In genomic region chr5:1111727-1112289, GRCh38 we compare ENCODE assay signal across 8 cellular contexts. TPM values are rescaled to one million over a fixed set of nuclear protein-coding genes. Genes with fewer than 3 reads are reported as not detected.
DNase-seq lines count a peak whose midpoint lies in the region; ATAC-seq and TF ChIP-seq lines count a peak whose summit lies in the region.

Gene SLC12A7 (minus strand): TSS chr5:1112063. CDS start chr5:1111991, 72 bp downstream.

- no peaks in the 10 kb centered on the region for H4K20me1 ChIP-seq in fibroblast of lung (ENCODE audit: control insufficient read depth, extremely low read depth, insufficient read depth, low read length)

- no peak for TF ChIP-seq CTCF in GM10248 (IDR thresholded peaks at IDR 0.05; ENCODE audit: control extremely low read depth, extremely low read depth, low read depth, missing control alignments)
- no peak for TF ChIP-seq CTCF in fibroblast of lung (conservative IDR thresholded peaks at IDR 0.05 in 1 of 2, IDR thresholded peaks at IDR 0.05 in 1 of 2; ENCODE audit: low read depth in 1 of 2, low read length in 2 of 2)
- no peak for TF ChIP-seq CTCF in nephron (IDR thresholded peaks at IDR 0.05; ENCODE audit: unreplicated experiment in 3 of 3)

- H2AFZ ChIP-seq in fibroblast of lung (ENCODE audit: low read length), result no peak within 1 kb of the TSS

- H3K27ac ChIP-seq in fibroblast of lung (ENCODE audit: insufficient read depth, low read length) (peak within 1 kb of the TSS; percentile 38), substantia nigra (ENCODE audit: low read depth, low read length, poor library complexity, severe bottlenecking) (peak within 1 kb of the TSS; percentile 77)

- H3K27me3 ChIP-seq in fibroblast of lung (ENCODE audit: control insufficient read depth, insufficient read depth, low read length), result no peaks in the 10 kb centered on the region

- no peaks in the 10 kb centered on the region for H3K9me3 Mint-ChIP-seq in activated T-cell treated with anti-CD3 and anti-CD28 coated beads, Interleukin-2, amount 50 U/mL, for 4 hours
- no peaks in the 10 kb centered on the region for H3K9me3 Mint-ChIP-seq in nephron

- H3K4me1 ChIP-seq in fibroblast of lung (ENCODE audit: control insufficient read depth, extremely low read depth, insufficient read depth, low read length), result no peaks in the 10 kb centered on the region

- ATAC-seq in HG02623 (IDR thresholded peaks at IDR 0.05; ENCODE audit: unreplicated experiment), result peak; percentile 40
- ATAC-seq in activated T-cell treated with anti-CD3 and anti-CD28 coated beads, Interleukin-2, amount 50 U/mL, for 4 hours, result peak; percentile 78 to 80

- H3K36me3 Mint-ChIP-seq in activated T-cell treated with anti-CD3 and anti-CD28 coated beads, Interleukin-2, amount 50 U/mL, for 4 hours (ENCODE audit: insufficient read depth), result no peaks in the 10 kb centered on the region
- no peaks in the 10 kb centered on the region for H3K36me3 Mint-ChIP-seq in nephron (ENCODE audit: low read depth)

- H3K4me3 Mint-ChIP-seq in activated T-cell treated with anti-CD3 and anti-CD28 coated beads, Interleukin-2, amount 50 U/mL, for 4 hours, result peak within 1 kb of the TSS; percentile 80
- peak within 1 kb of the TSS; percentile 87 to 92 (median 89) for H3K4me3 Mint-ChIP-seq in nephron

- POLR2A ChIA-PET in GM10248 (lab: Yijun Ruan, JAX), result no interaction called here

- H3K79me2 ChIP-seq in fibroblast of lung (ENCODE audit: control insufficient read depth, insufficient read depth, low read length), result no peaks in the 10 kb centered on the region

- H3K9ac ChIP-seq in fibroblast of lung (ENCODE audit: insufficient read depth, low read length), result peak within 1 kb of the TSS; percentile 68

- H3K4me3 ChIP-seq in fibroblast of lung (replicated peaks in 1 of 4; ENCODE audit: control extremely low read depth in 1 of 4, insufficient read depth in 1 of 4, low read depth in 3 of 4, low read length in 4 of 4), result peak within 1 kb of the TSS; percentile 53 to 75 (median 63)

- CTCF ChIA-PET in GM10248 (lab: Yijun Ruan, JAX), result no interaction called here

- peak within 1 kb of the TSS in 1 of 3 experiments; percentile 31 for H3K27ac Mint-ChIP-seq in nephron

- H3K4me2 ChIP-seq in fibroblast of lung (ENCODE audit: extremely low read depth, insufficient read depth, low read length), result peak within 1 kb of the TSS; percentile 87

- H3K36me3 ChIP-seq in fibroblast of lung (ENCODE audit: control insufficient read depth, insufficient read depth, low read length), result no peaks in the 10 kb centered on the region

- H3K9me3 ChIP-seq in fibroblast of lung (ENCODE audit: control insufficient read depth, insufficient read depth, low read depth, low read length), result no peaks in the 10 kb centered on the region

- DNase-seq in GM10248 (ENCODE audit: extremely low spot score) (peak; percentile 83), NCI-H510A (lab: John Stamatoyannopoulos, UW) (peak; percentile 74), fibroblast of lung (ENCODE audit: low read depth in 2 of 2) (peak in 1 of 2 donors; percentile 11), substantia nigra (lab: John Stamatoyannopoulos, UW) (peak in 6 of 49 donors; percentile 21 to 38 (median 30)), HCEC 1CT (no peak)
- DNase-seq in activated T-cell treated with anti-CD3 and anti-CD28 coated beads, Interleukin-2, amount 50 U/mL, for 4 hours, result peak; percentile 61

- peaks cover 2% of the 10 kb centered on the region for H3K27me3 Mint-ChIP-seq in activated T-cell treated with anti-CD3 and anti-CD28 coated beads, Interleukin-2, amount 50 U/mL, for 4 hours (ENCODE audit: low read depth)
- peaks cover 9% of the 10 kb centered on the region for H3K27me3 Mint-ChIP-seq in nephron (ENCODE audit: low read depth)

- peaks cover 33% of the 10 kb centered on the region for H3K4me1 Mint-ChIP-seq in activated T-cell treated with anti-CD3 and anti-CD28 coated beads, Interleukin-2, amount 50 U/mL, for 4 hours (ENCODE audit: low read depth)
- peaks cover 43% of the 10 kb centered on the region for H3K4me1 Mint-ChIP-seq in nephron

RNA-seq across cellular contexts. Expression of gene SLC12A7, which starts in this region (rescaled TPM):
- total RNA-seq in activated T-cell treated with anti-CD3 and anti-CD28 coated beads, Interleukin-2, amount 50 U/mL, for 4 hours, result 10 to 100 TPM; 13.6 to 26.8 (median 18.5) TPM
- 20.5 and 23.9 TPM in 2 replicates for total RNA-seq in fibroblast of lung
- 2.7 and 2.9 TPM in 2 replicates for polyA plus RNA-seq in fibroblast of lung
- polyA plus RNA-seq in fibroblast of lung (2012), result 7.2 and 9.6 TPM in 2 replicates
- 16.4 and 23.2 TPM in 2 replicates for polyA minus RNA-seq in fibroblast of lung (ENCODE audit: low replicate concordance)
